Comparison of ENCODE assay signal across 8 cellular contexts in genomic region chr3:178436773-178437172, GRCh38.
A peak's percentile ranks its signal among the peaks of the same experiment; 100 is the strongest.
DNase-seq lines count a peak whose midpoint lies in the region; ATAC-seq, FAIRE-seq and TF ChIP-seq lines count a peak whose summit lies in the region.

No MANE protein-coding gene starts in this region.

- H3K36me3 Mint-ChIP-seq in CD8-positive, alpha-beta T cell = no peaks in the 10 kb centered on the region

- no peak for DNase-seq in CD8-positive, alpha-beta T cell
- DNase-seq in MM.1S = peak; percentile 85
- peak; percentile 7 to 31 for DNase-seq in frontal cortex (ENCODE audit: low spot score in 2 of 2)
- peak; percentile 21 for DNase-seq in skeletal muscle cell (ENCODE audit: low read depth)
- DNase-seq in stimulated activated CD4-positive, alpha-beta T cell treated with anti-CD3 and anti-CD28 coated beads, Interleukin-2, amount 100 ng/mL, for 48 hours = no peak
- no peak for DNase-seq in retina

- no peaks in the 10 kb centered on the region for H3K4me1 ChIP-seq in CD8-positive, alpha-beta T cell (ENCODE audit: insufficient read depth, low read length)
- H3K4me1 ChIP-seq in MM.1S (ENCODE audit: low read length) = peaks cover 21% of the 10 kb centered on the region

- no peaks in the 10 kb centered on the region for H3K79me2 ChIP-seq in MM.1S (ENCODE audit: low read length)

- H3K4me2 ChIP-seq in MM.1S (ENCODE audit: low read depth, low read length) = no peak overlapping the region

- H3K27me3 ChIP-seq in CD8-positive, alpha-beta T cell (ENCODE audit: insufficient read depth, low read length) = no peaks in the 10 kb centered on the region
- no peaks in the 10 kb centered on the region for H3K27me3 ChIP-seq in MM.1S (replicated peaks; ENCODE audit: insufficient read depth, low read length)

- no peak overlapping the region for H3K4me3 ChIP-seq in CD8-positive, alpha-beta T cell (ENCODE audit: low read depth, low read length)
- H3K4me3 ChIP-seq in MM.1S (ENCODE audit: low read length) (no peak overlapping the region), skeletal muscle cell (ENCODE audit: low read depth, low read length) (no peak overlapping the region)

- no peaks in the 10 kb centered on the region for H4K20me1 ChIP-seq in MM.1S (ENCODE audit: insufficient read depth, low read length)

- TF ChIP-seq CTCF in CD8-positive, alpha-beta T cell (IDR thresholded peaks at IDR 0.05) = peak; percentile 31
- TF ChIP-seq CTCF in MM.1S (IDR thresholded peaks at IDR 0.05; ENCODE audit: low read length) = peak; percentile 78

- no peak for ATAC-seq in CD8-positive, alpha-beta T cell
- peak; percentile 64 for ATAC-seq in GM19467 (IDR thresholded peaks at IDR 0.05; ENCODE audit: unreplicated experiment)
- peak; percentile 63 for ATAC-seq in SK-N-SH treated with all-trans-retinoic acid at 6 μM for 48 hours

- H3K4me3 Mint-ChIP-seq in CD8-positive, alpha-beta T cell = no peak overlapping the region

- H2AFZ ChIP-seq in MM.1S (ENCODE audit: low read length) = no peak overlapping the region

- intact Hi-C loops in CD8-positive, alpha-beta T cell (cut with DNase I, micrococcal nuclease) = loop anchor here in 1 of 2 experiments (5.0 kb wide), 2 partner anchors 881 to 1121 kb away; no protein-coding TSS in a partner anchor

- no peaks in the 10 kb centered on the region for H3F3A ChIP-seq in MM.1S (ENCODE audit: insufficient read depth, low read length)

- CTCF ChIA-PET in CD8-positive, alpha-beta T cell (lab: Charles Lee) = interaction anchor here (1.2 to 1.3 kb wide), 2 partner anchors 11 to 13 kb away, joined by 3 to 4 read pairs; no protein-coding TSS in a partner anchor

- H3K9ac ChIP-seq in MM.1S (ENCODE audit: low read length) = no peak overlapping the region

- H3K9me3 Mint-ChIP-seq in CD8-positive, alpha-beta T cell = no peaks in the 10 kb centered on the region

- peak; percentile 74 for FAIRE-seq in frontal cortex (lab: Jason Lieb, UNC)

- H3K27me3 Mint-ChIP-seq in CD8-positive, alpha-beta T cell (ENCODE audit: low read depth) = peaks cover 2% of the 10 kb centered on the region

- H3K27ac ChIP-seq in CD8-positive, alpha-beta T cell (ENCODE audit: low read depth, low read length) = no peak overlapping the region
- no peak overlapping the region for H3K27ac ChIP-seq in MM.1S (ENCODE audit: low read length)

- no peaks in the 10 kb centered on the region for H3K9me2 ChIP-seq in MM.1S (replicated peaks; ENCODE audit: insufficient read depth, low read length)

- POLR2A ChIA-PET in CD8-positive, alpha-beta T cell (lab: Charles Lee) = no interaction called here

- no peaks in the 10 kb centered on the region for H3K4me1 Mint-ChIP-seq in CD8-positive, alpha-beta T cell (ENCODE audit: low read depth)

- H3K36me3 ChIP-seq in CD8-positive, alpha-beta T cell (ENCODE audit: insufficient read depth, low read length) = no peaks in the 10 kb centered on the region
- no peaks in the 10 kb centered on the region for H3K36me3 ChIP-seq in MM.1S (replicated peaks; ENCODE audit: insufficient read depth, low read length)

- no peaks in the 10 kb centered on the region for H3K9me3 ChIP-seq in CD8-positive, alpha-beta T cell (ENCODE audit: low read length)
- no peaks in the 10 kb centered on the region for H3K9me3 ChIP-seq in MM.1S (replicated peaks; ENCODE audit: insufficient read depth, low read length)

- H3K27ac Mint-ChIP-seq in CD8-positive, alpha-beta T cell = no peak overlapping the region

TF ChIP-seq in SK-N-SH treated with all-trans-retinoic acid at 6 μM for 48 hours, 23 proteins besides CTCF, POLR2A, EP300 and RAD21:
- TF ChIP-seq PPARA (CRISPR knock-in tag; IDR thresholded peaks at IDR 0.05; ENCODE audit: borderline replicate concordance) (no peak), ZNF565 (CRISPR knock-in tag; conservative IDR thresholded peaks at IDR 0.05; ENCODE audit: low read depth) (no peak), TOX (CRISPR knock-in tag; IDR thresholded peaks at IDR 0.05; ENCODE audit: borderline replicate concordance) (no peak), ESRRG (CRISPR knock-in tag; IDR thresholded peaks at IDR 0.05) (no peak), ZFP3 (CRISPR knock-in tag; IDR thresholded peaks at IDR 0.05) (no peak), GLIS3 (CRISPR knock-in tag; IDR thresholded peaks at IDR 0.05) (no peak)

Comparison
In these comparisons a context has a peak if more than half of its experiments do, and no peak if none do; other contexts are left out.
1. DNase-seq: peak in MM.1S (single experiment), frontal cortex (2 of 2) and skeletal muscle cell (single experiment); none in CD8-positive, alpha-beta T cell (0 of 7), stimulated activated CD4-positive, alpha-beta T cell treated with anti-CD3 and anti-CD28 coated beads, Interleukin-2, amount 100 ng/mL, for 48 hours (0 of 2) and retina (single experiment).